22 cellular contexts compared by ENCODE assay signal in genomic region chr14:79581912-79582576, GRCh38.
A peak's percentile ranks its signal among the peaks of the same experiment; 100 is the strongest.
DNase-seq lines count a peak whose midpoint lies in the region; ATAC-seq, FAIRE-seq and TF ChIP-seq lines count a peak whose summit lies in the region.
"Had no signal": no experiment of that assay in that cellular context is flagged by ENCODE, and none has a peak within 500 bp of the region (broad histone marks: within the 10 kb centered on the region; RNA-seq: fewer than 3 reads in every experiment).

No MANE protein-coding gene starts in this region.

- intact Hi-C loops in lower leg skin (cut with DNase I; ENCODE audit: low total_unique reads) = no loop called here
- intact Hi-C loops in breast epithelium (cut with DNase I; ENCODE audit: low total_unique reads) = no loop called here

- no peak overlapping the region for H3K4me3 ChIP-seq in ACC112 (ENCODE audit: low read depth, low read length)
- H3K4me3 ChIP-seq in MG63 = no peak overlapping the region
- no peak overlapping the region for H3K4me3 ChIP-seq in bronchial epithelial cell (ENCODE audit: low read depth, low read length)
- no peak overlapping the region for H3K4me3 ChIP-seq in lower leg skin (ENCODE audit: low read depth, poor library complexity, severe bottlenecking)
- H3K4me3 ChIP-seq in breast epithelium = no peak overlapping the region
- H3K4me3 ChIP-seq: colonic mucosa, K562 had no signal

- no peaks in the 10 kb centered on the region for H3K9me3 ChIP-seq in MG63
- H3K9me3 ChIP-seq in breast epithelium = no peaks in the 10 kb centered on the region
- H3K9me3 ChIP-seq: colonic mucosa had no signal

- no peaks in the 10 kb centered on the region for H3K79me2 ChIP-seq in ACC112 (ENCODE audit: control insufficient read depth, insufficient read depth, low read length, unreplicated experiment)

- DNase-seq in MG63 (peak; percentile 55), bronchial epithelial cell (ENCODE audit: low read depth) (peak; percentile 46), kidney glomerular epithelial cell (lab: John Stamatoyannopoulos, UW) (peak; percentile 69), lower leg skin (ENCODE audit: low spot score in 2 of 2) (no peak), breast epithelium (ENCODE audit: low spot score in 2 of 2) (no peak), cerebellar cortex (ENCODE audit: low spot score) (no peak)
- DNase-seq: activated CD4-positive, alpha-beta T cell treated with anti-CD3 and anti-CD28 coated beads, Interleukin-2, amount 50 U/mL, for 4 hours; amygdala; colonic mucosa; MV-4-11; natural killer cell; NCI-H1930; NCI-H510A; posterior cingulate gyrus; stimulated activated CD8-positive, alpha-beta memory T cell treated with anti-CD3 and anti-CD28 coated beads, Interleukin-4, amount 100 ng/mL, for 48 hours had no signal

- H3K27me3 ChIP-seq in ACC112 (ENCODE audit: insufficient read depth, low read length) = no peaks in the 10 kb centered on the region
- H3K27me3 ChIP-seq in MG63 = no peaks in the 10 kb centered on the region
- H3K27me3 ChIP-seq in bronchial epithelial cell (ENCODE audit: control insufficient read depth, insufficient read depth, low read length) = no peaks in the 10 kb centered on the region
- H3K27me3 ChIP-seq in breast epithelium = no peaks in the 10 kb centered on the region
- H3K27me3 ChIP-seq: colonic mucosa had no signal

- no peak for ATAC-seq in HG03196 (IDR thresholded peaks at IDR 0.05; ENCODE audit: unreplicated experiment)
- ATAC-seq: K562, natural killer cell had no signal

- H2AFZ ChIP-seq in ACC112 (ENCODE audit: low read length, unreplicated experiment) = no peak overlapping the region

- H3K4me1 ChIP-seq in ACC112 (ENCODE audit: control insufficient read depth, insufficient read depth, low read length, unreplicated experiment) = peaks cover 54% of the 10 kb centered on the region
- no peaks in the 10 kb centered on the region for H3K4me1 ChIP-seq in breast epithelium
- H3K4me1 ChIP-seq: colonic mucosa had no signal

- TF ChIP-seq CTCF in bronchial epithelial cell (IDR thresholded peaks at IDR 0.05; ENCODE audit: insufficient read depth, low read length, severe bottlenecking) (no peak), lower leg skin (IDR thresholded peaks at IDR 0.05) (no peak), breast epithelium (IDR thresholded peaks at IDR 0.05) (no peak)

- peak overlapping the region; percentile 92 for H3K27ac ChIP-seq in ACC112 (ENCODE audit: low read depth, low read length)
- H3K27ac ChIP-seq in breast epithelium = no peak overlapping the region
- H3K27ac ChIP-seq: C4-2B, colonic mucosa, HL-60, VCaP had no signal

- TF ChIP-seq POLR2A in lower leg skin (IDR thresholded peaks at IDR 0.05) (no peak), breast epithelium (IDR thresholded peaks at IDR 0.05) (no peak)

- 58 to 64% methylated on average over 4 of the region's 4 CpGs for WGBS in lower leg skin, 2 donors

- FAIRE-seq in bronchial epithelial cell (lab: Jason Lieb, UNC) = no peak
- FAIRE-seq: H1, K562 had no signal

- H3K36me3 ChIP-seq in ACC112 (ENCODE audit: insufficient read depth, low read length) = no peaks in the 10 kb centered on the region
- no peaks in the 10 kb centered on the region for H3K36me3 ChIP-seq in MG63
- H3K36me3 ChIP-seq in bronchial epithelial cell (ENCODE audit: control insufficient read depth, insufficient read depth, low read length) = no peaks in the 10 kb centered on the region
- H3K36me3 ChIP-seq in breast epithelium = no peaks in the 10 kb centered on the region
- H3K36me3 ChIP-seq: colonic mucosa had no signal

Comparison
In these comparisons a context has a peak if more than half of its experiments do, and no peak if none do; other contexts are left out.
1. DNase-seq: peak in MG63 (single experiment), bronchial epithelial cell (single experiment) and kidney glomerular epithelial cell (single experiment); none in lower leg skin (0 of 2), breast epithelium (0 of 2) and cerebellar cortex (single experiment).